In the genomic region with DNA sequence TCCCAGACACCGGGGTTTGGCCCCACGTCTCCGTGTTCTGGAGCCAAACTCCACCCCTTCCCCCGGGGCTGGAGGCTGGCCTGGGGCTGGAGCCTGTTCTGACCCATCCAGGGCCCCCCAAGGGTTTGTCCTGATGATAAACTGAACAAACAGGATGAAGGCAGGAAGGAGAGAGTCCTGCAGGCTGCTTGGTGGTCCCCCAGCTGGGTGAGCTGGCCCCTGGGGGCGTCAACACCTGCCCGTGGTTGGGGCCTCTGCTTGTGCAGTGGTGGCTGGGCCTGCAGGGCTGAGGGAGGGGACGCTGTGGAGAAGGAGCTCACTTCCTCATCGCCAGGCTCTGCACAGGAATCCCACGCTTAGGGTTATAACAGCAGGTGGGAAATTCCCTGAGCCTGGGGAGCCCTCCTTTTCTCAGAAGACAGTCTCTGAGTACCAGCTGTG, we compare ENCODE assay signal across 9 cellular contexts. TPM values are rescaled to one million over a fixed set of nuclear protein-coding genes. Genes with fewer than 3 reads are reported as not detected.
DNase-seq lines count a peak whose midpoint lies in the region; ATAC-seq and TF ChIP-seq lines count a peak whose summit lies in the region.
"Had no signal": no experiment of that assay in that cellular context is flagged by ENCODE, and none has a peak within 500 bp of the region (broad histone marks: within the 10 kb centered on the region; RNA-seq: fewer than 3 reads in every experiment).

No MANE protein-coding gene starts in this region.

- no peaks in the 10 kb centered on the region for H3K36me3 ChIP-seq in thoracic aorta

- ATAC-seq in GM18907 (IDR thresholded peaks at IDR 0.05; ENCODE audit: unreplicated experiment) (peak; percentile 37), HG03095 (IDR thresholded peaks at IDR 0.05; ENCODE audit: unreplicated experiment) (peak; percentile 38), left ventricle myocardium superior (peak; percentile 6), thoracic aorta (ENCODE audit: insufficient number of reproducible peaks, low FRiP score, low read depth) (no peak)

- H3K27me3 ChIP-seq in thoracic aorta (replicated peaks; ENCODE audit: insufficient read depth): no peaks in the 10 kb centered on the region

- H3K4me1 ChIP-seq in thoracic aorta (ENCODE audit: control insufficient read depth in 1 of 2, low read depth in 2 of 2): peaks cover 12 to 42% of the 10 kb centered on the region in 2 donors

- peak overlapping the region; percentile 70 for H3K4me3 ChIP-seq in thoracic aorta

- no peaks in the 10 kb centered on the region for H3K9me3 ChIP-seq in thoracic aorta

- no peak overlapping the region for H3K27ac ChIP-seq in thoracic aorta
- H3K27ac ChIP-seq: KMS-11 had no signal

- peak; percentile 50 to 57 for DNase-seq in activated CD4-positive, alpha-beta T cell treated with anti-CD3 and anti-CD28 coated beads, Interleukin-2, amount 50 U/mL, for 4 hours
- DNase-seq in left ventricle myocardium superior (no peak), thoracic aorta (ENCODE audit: low spot score) (no peak), NCI-H82 treated with DMSO at 0.1 percent for 48 hours (lab: John Stamatoyannopoulos, UW; ENCODE audit: unreplicated experiment) (no peak), globus pallidus (ENCODE audit: low spot score) (no peak), DMS53 (lab: John Stamatoyannopoulos, UW) (no peak)

- intact Hi-C loops in left ventricle myocardium superior (cut with micrococcal nuclease): no loop called here

- TF ChIP-seq CTCF in thoracic aorta (IDR thresholded peaks at IDR 0.05): no peak

RNA-seq across cellular contexts. Expression of a gene that starts 2.3 kb away (rescaled TPM):
- 8.7 TPM for total RNA-seq in left ventricle myocardium superior
- total RNA-seq in thoracic aorta: 10 to 100 TPM; 63.2 to 68.6 TPM

RNA-seq across cellular contexts. Expression of a gene that starts 42.7 kb away (rescaled TPM):
- total RNA-seq in left ventricle myocardium superior (28.3 TPM), thoracic aorta (10 to 100 TPM; 25.6 to 28.6 TPM)

Comparison
In these comparisons a context has a peak if more than half of its experiments do, and no peak if none do; other contexts are left out.
1. DNase-seq: peak in activated CD4-positive, alpha-beta T cell treated with anti-CD3 and anti-CD28 coated beads, Interleukin-2, amount 50 U/mL, for 4 hours (2 of 2); none in left ventricle myocardium superior (single experiment), thoracic aorta (single experiment), NCI-H82 treated with DMSO at 0.1 percent for 48 hours (single experiment), globus pallidus (single experiment) and DMS53 (single experiment).